In genomic region chr17:20400559-20401305, GRCh38 we compare ENCODE assay signal across 8 cellular contexts.
DNase-seq lines count a peak whose midpoint lies in the region; ATAC-seq, FAIRE-seq and TF ChIP-seq lines count a peak whose summit lies in the region.
"Not testable (repeated sequence)": the region's sequence is repeated elsewhere in the genome, so short reads cannot be mapped to it uniquely, and the experiment has no call there.

No MANE protein-coding gene starts in this region.

- H3K9me3 ChIP-seq in RWPE2 (ENCODE audit: severe bottlenecking); lower lobe of right lung; upper lobe of right lung: not testable (repeated sequence)

- H3K4me3 Mint-ChIP-seq in HFFc6: peak overlapping the region; percentile 36; the same call in 1 of the 2 replicates

- H3K27ac Mint-ChIP-seq in HFFc6: not testable (repeated sequence)

- H3K27me3 ChIP-seq in RWPE2 (ENCODE audit: insufficient read depth, poor library complexity, severe bottlenecking); bronchial epithelial cell (ENCODE audit: control insufficient read depth, insufficient read depth, low read length); lower lobe of right lung (ENCODE audit: low read depth); upper lobe of right lung: not testable (repeated sequence)

- not testable (repeated sequence) for TF ChIP-seq CTCF in HFFc6 (IDR thresholded peaks at IDR 0.05); RWPE2 (IDR thresholded peaks at IDR 0.05; ENCODE audit: poor library complexity, severe bottlenecking); bronchial epithelial cell (IDR thresholded peaks at IDR 0.05; ENCODE audit: insufficient read depth, low read length, severe bottlenecking); fibroblast of villous mesenchyme (IDR thresholded peaks at IDR 0.05; ENCODE audit: insufficient read depth, low read depth, low read length); lower lobe of right lung (IDR thresholded peaks at IDR 0.05); upper lobe of right lung (IDR thresholded peaks at IDR 0.05)

- not testable (repeated sequence) for H3K9me3 Mint-ChIP-seq in HFFc6

- H3K27ac ChIP-seq in RWPE2 (ENCODE audit: poor library complexity, severe bottlenecking); lower lobe of right lung; upper lobe of right lung: not testable (repeated sequence)
- H3K27ac ChIP-seq in epithelial cell of prostate: peak overlapping the region; percentile 21

- ATAC-seq in RWPE2 (ENCODE audit: low read depth): peak; percentile 17; the same call in 1 of the 3 replicates
- ATAC-seq in left colon: peak; percentile 40
- peak; percentile 47 to 84 for ATAC-seq in lower lobe of right lung
- ATAC-seq in upper lobe of right lung: peak; percentile 64

- H3K4me1 Mint-ChIP-seq in HFFc6 (ENCODE audit: low read depth): peaks cover 12% of the 10 kb centered on the region; the same call in 1 of the 2 replicates

- not testable (repeated sequence) for DNase-seq in HFFc6; RWPE2 (ENCODE audit: low spot score); epithelial cell of prostate (ENCODE audit: low read depth, low spot score); left colon; lower lobe of right lung; upper lobe of right lung
- peak; percentile 52 for DNase-seq in bronchial epithelial cell (ENCODE audit: low read depth)
- peak; percentile 5 for DNase-seq in fibroblast of villous mesenchyme (ENCODE audit: low read depth)

- not testable (repeated sequence) for H3K36me3 ChIP-seq in RWPE2 (ENCODE audit: low read depth); bronchial epithelial cell (ENCODE audit: control insufficient read depth, insufficient read depth, low read length); lower lobe of right lung; upper lobe of right lung

- intact Hi-C loops in left colon (cut with DNase I, micrococcal nuclease); lower lobe of right lung (cut with DNase I); upper lobe of right lung (cut with DNase I): not testable (repeated sequence)

- not testable (repeated sequence) for H3K27me3 Mint-ChIP-seq in HFFc6 (ENCODE audit: insufficient read depth)

- not testable (repeated sequence) for H3K4me1 ChIP-seq in RWPE2 (ENCODE audit: insufficient read depth, poor library complexity, severe bottlenecking); lower lobe of right lung; upper lobe of right lung

- H3K4me3 ChIP-seq in RWPE2 (ENCODE audit: severe bottlenecking); bronchial epithelial cell (ENCODE audit: low read depth, low read length); fibroblast of villous mesenchyme (ENCODE audit: low read depth, low read length); lower lobe of right lung; upper lobe of right lung: not testable (repeated sequence)

- FAIRE-seq in bronchial epithelial cell (lab: Jason Lieb, UNC): not testable (repeated sequence)

- not testable (repeated sequence) for H3K36me3 Mint-ChIP-seq in HFFc6 (ENCODE audit: low read depth)
